In the genomic region with DNA sequence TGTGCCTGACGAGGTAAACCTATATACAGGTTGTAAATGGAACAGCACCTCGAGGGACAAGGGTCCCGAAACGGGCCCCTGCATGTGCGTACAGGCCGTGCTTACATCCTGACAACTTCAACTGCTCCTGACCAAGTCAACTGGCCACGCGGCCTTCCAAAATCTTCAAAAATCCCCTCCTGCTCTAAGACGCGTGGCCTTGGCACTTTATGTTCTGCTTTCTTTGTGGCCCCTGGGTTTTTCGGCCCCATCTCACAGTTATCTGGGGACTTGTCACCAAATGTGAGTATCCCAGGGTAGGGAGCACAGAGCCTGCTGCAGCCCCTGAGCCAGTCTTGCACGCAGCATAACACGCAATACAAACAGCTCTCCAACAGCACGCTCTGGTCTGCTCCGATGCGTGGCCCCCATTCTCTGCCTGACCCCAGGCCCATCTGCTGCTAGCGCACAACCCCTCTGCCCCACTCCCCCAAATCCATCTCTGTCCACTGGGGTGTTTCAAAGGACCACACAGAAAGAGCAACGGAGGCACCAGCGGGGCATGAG, we compare ENCODE assay signal across 10 cellular contexts. TPM values are rescaled to one million over a fixed set of nuclear protein-coding genes. Genes with fewer than 3 reads are reported as not detected.
DNase-seq lines count a peak whose midpoint lies in the region; ATAC-seq, FAIRE-seq and TF ChIP-seq lines count a peak whose summit lies in the region.
"Had no signal": no experiment of that assay in that cellular context is flagged by ENCODE, and none has a peak within 500 bp of the region (broad histone marks: within the 10 kb centered on the region; RNA-seq: fewer than 3 reads in every experiment).

No MANE protein-coding gene starts in this region.

- H2AFZ ChIP-seq in endothelial cell of umbilical vein (ENCODE audit: low read depth, low read length), result peak overlapping the region; percentile 84

- POLR2A ChIA-PET in endothelial cell of umbilical vein (lab: Charles Lee), result no interaction called here

- no peak overlapping the region for H3K4me2 ChIP-seq in endothelial cell of umbilical vein (ENCODE audit: insufficient read depth, low read length)

- H3K27me3 Mint-ChIP-seq in neural crest cell (ENCODE audit: low read depth), result peaks cover 5% of the 10 kb centered on the region

- WGBS in heart left ventricle, 4 donors, result 85 to 93% (median 89%) methylated on average over 19 of the region's 19 CpGs
- 87% methylated on average over 19 of the region's 19 CpGs for WGBS in urinary bladder

- dilution Hi-C loops in endothelial cell of umbilical vein (cut with MboI; ENCODE audit: extremely low pct_ligation_motif_present, low sequenced_read_pairs), result no loop called here

- H3K4me3 ChIP-seq in heart left ventricle, result peak overlapping the region in 5 of 12 donors; percentile 6 to 31 (median 29)
- H3K4me3 ChIP-seq in endothelial cell of umbilical vein (replicated peaks in 1 of 3; ENCODE audit: insufficient read depth in 1 of 3, low read depth in 1 of 3, low read length in 3 of 3), result no peak overlapping the region
- H3K4me3 ChIP-seq in urinary bladder (ENCODE audit: low read depth, low read length), result no peak overlapping the region

- no peak for TF ChIP-seq CTCF in heart left ventricle (IDR thresholded peaks at IDR 0.05)
- no peak for TF ChIP-seq CTCF in endothelial cell of umbilical vein (IDR thresholded peaks at IDR 0.05; ENCODE audit: extremely low read depth in 1 of 2, insufficient read depth in 1 of 2, low read depth in 1 of 2, low read length in 2 of 2)
- no peak for TF ChIP-seq CTCF in neural crest cell (conservative IDR thresholded peaks at IDR 0.05)

- no peak for FAIRE-seq in endothelial cell of umbilical vein (lab: Jason Lieb, UNC)

- H3K27ac ChIP-seq in heart left ventricle (peak overlapping the region; percentile 76 to 97 (median 92)), endothelial cell of umbilical vein (ENCODE audit: insufficient read depth, low read depth, low read length) (peak overlapping the region; percentile 84), urinary bladder (ENCODE audit: low read depth) (peak overlapping the region; percentile 40)
- H3K27ac ChIP-seq: HL-60 had no signal

- TF ChIP-seq POLR2A in heart left ventricle (IDR thresholded peaks at IDR 0.05) (no peak), endothelial cell of umbilical vein (IDR thresholded peaks at IDR 0.05; ENCODE audit: low read depth, low read length) (no peak)

- H4K20me1 ChIP-seq in endothelial cell of umbilical vein (replicated peaks; ENCODE audit: control insufficient read depth, extremely low read depth, insufficient read depth, low read length), result no peaks in the 10 kb centered on the region

- no peak for DNase-seq in heart left ventricle
- DNase-seq in cardiac septum (ENCODE audit: low spot score), result no peak
- no peak for DNase-seq in endothelial cell of umbilical vein (ENCODE audit: low read depth, low spot score)
- no peak for DNase-seq in neural crest cell (ENCODE audit: low read depth, low spot score)
- no peak for DNase-seq in DMS 273 (lab: John Stamatoyannopoulos, UW; ENCODE audit: unreplicated experiment)
- DNase-seq in glomerular visceral epithelial cell (ENCODE audit: extremely low spot score), result no peak
- DNase-seq in KG1 (lab: John Stamatoyannopoulos, UW), result no peak
- DNase-seq: activated T-cell treated with anti-CD3 and anti-CD28 coated beads, Interleukin-2, amount 50 U/mL, for 48 hours had no signal

- H3K4me3 Mint-ChIP-seq in neural crest cell, result no peak overlapping the region

- intact Hi-C loops in heart left ventricle (cut with DNase I) (loop anchor here in 2 of 10 donors (2.0 to 5.0 kb wide), 3 partner anchors 33 to 50 kb away; no protein-coding TSS in a partner anchor), cardiac septum (cut with DNase I) (loop anchor here (5.0 kb wide), 1 partner anchor 35 kb away; no protein-coding TSS in a partner anchor), endothelial cell of umbilical vein (cut with micrococcal nuclease) (no loop called here)

- H3K36me3 ChIP-seq in heart left ventricle, result no peaks in the 10 kb centered on the region
- H3K36me3 ChIP-seq in endothelial cell of umbilical vein (ENCODE audit: control insufficient read depth in 2 of 2, extremely low read depth in 1 of 2, insufficient read depth in 2 of 2, low read length in 2 of 2), result no peaks in the 10 kb centered on the region
- no peaks in the 10 kb centered on the region for H3K36me3 ChIP-seq in urinary bladder (ENCODE audit: insufficient read depth)

- BruUV-seq in endothelial cell of umbilical vein (replicated peaks; lab: Mats Ljungman, UMichigan), result no TSS peak

- peaks cover 27% of the 10 kb centered on the region for H3K4me1 Mint-ChIP-seq in neural crest cell

- H3K36me3 Mint-ChIP-seq in neural crest cell (ENCODE audit: low read depth), result peaks cover 7% of the 10 kb centered on the region

- ATAC-seq in heart left ventricle, result no peak

- peaks cover 14 to 61% (median 50%) of the 10 kb centered on the region in 12 donors for H3K4me1 ChIP-seq in heart left ventricle
- H3K4me1 ChIP-seq in endothelial cell of umbilical vein (ENCODE audit: control insufficient read depth, extremely low read depth, insufficient read depth, low read length), result peaks cover 51% of the 10 kb centered on the region
- H3K4me1 ChIP-seq in urinary bladder (ENCODE audit: insufficient read depth), result peaks cover 1% of the 10 kb centered on the region

- no peaks in the 10 kb centered on the region for H3K9me3 Mint-ChIP-seq in neural crest cell

- no peaks in the 10 kb centered on the region for H3K9me3 ChIP-seq in heart left ventricle
- H3K9me3 ChIP-seq in endothelial cell of umbilical vein (replicated peaks; ENCODE audit: control insufficient read depth, insufficient read depth, low read length), result no peaks in the 10 kb centered on the region

- CTCF ChIA-PET in endothelial cell of umbilical vein (lab: Charles Lee), result interaction anchor here (1.3 kb wide), 1 partner anchor 60 kb away, joined by 4 read pairs; no protein-coding TSS in a partner anchor

- no peaks in the 10 kb centered on the region for H3K79me2 ChIP-seq in endothelial cell of umbilical vein (ENCODE audit: control insufficient read depth, insufficient read depth, low read length)

- peak overlapping the region; percentile 52 for H3K9ac ChIP-seq in endothelial cell of umbilical vein (replicated peaks; ENCODE audit: extremely low read depth, insufficient read depth, low read length)

- peak overlapping the region; percentile 65 for H3K27ac Mint-ChIP-seq in neural crest cell (ENCODE audit: unreplicated experiment)

- H3K9me1 ChIP-seq in endothelial cell of umbilical vein (replicated peaks; ENCODE audit: control insufficient read depth, extremely low read depth, insufficient read depth, low read length), result no peaks in the 10 kb centered on the region

- H3K27me3 ChIP-seq in heart left ventricle, result no peaks in the 10 kb centered on the region
- no peaks in the 10 kb centered on the region for H3K27me3 ChIP-seq in endothelial cell of umbilical vein (ENCODE audit: control insufficient read depth in 2 of 2, insufficient read depth in 2 of 2, low read length in 2 of 2)

TF ChIP-seq in endothelial cell of umbilical vein, 7 proteins besides CTCF, POLR2A, EP300 and RAD21:
- TF ChIP-seq JUN (IDR thresholded peaks at IDR 0.05; ENCODE audit: borderline replicate concordance, insufficient read depth, insufficient read length, low read depth), result no peak
- TF ChIP-seq POLR2AphosphoS5 (IDR thresholded peaks at IDR 0.05; ENCODE audit: insufficient read depth, low read depth, low read length), result no peak

RNA-seq across cellular contexts. Expression of gene RPH3AL, which starts 0.7 kb away (rescaled TPM):
- total RNA-seq in heart left ventricle (1 to 10 TPM; 2.8 to 9.4 (median 6.7) TPM), cardiac septum (5.5 TPM), endothelial cell of umbilical vein (4.4 and 7.0 TPM in 2 replicates), neural crest cell (1.9 and 2.1 TPM in 2 replicates), urinary bladder (5.4 TPM)
- polyA plus RNA-seq in heart left ventricle (1 to 10 TPM; 4.3 to 6.3 TPM), endothelial cell of umbilical vein (4.1 and 5.6 TPM in 2 replicates), urinary bladder (7.1 TPM)
- polyA plus RNA-seq in endothelial cell of umbilical vein (2011; cell fraction: cytosol; rRNA removed), result 2.9 and 5.4 TPM in 2 replicates
- polyA plus RNA-seq in endothelial cell of umbilical vein (2011; cell fraction: nucleus; rRNA removed), result 4.1 and 4.7 TPM in 2 replicates
- polyA plus RNA-seq in endothelial cell of umbilical vein (2012), result 5.5 and 10.8 TPM in 2 replicates
- polyA minus RNA-seq in endothelial cell of umbilical vein, result 4.8 and 9.4 TPM in 2 replicates
- polyA minus RNA-seq in endothelial cell of umbilical vein (2011; cell fraction: cytosol; rRNA and poly(A)+ RNA removed), result 2.9 TPM
- 4.8 TPM in 2 replicates for polyA minus RNA-seq in endothelial cell of umbilical vein (2011; cell fraction: nucleus; rRNA and poly(A)+ RNA removed)

Comparison
In these comparisons a context has a peak if more than half of its experiments do, and no peak if none do; other contexts are left out.
1. H3K27ac ChIP-seq: peak in every context shown above with its lines; median percentile 92 in heart left ventricle; 84 in endothelial cell of umbilical vein; 40 in urinary bladder.